ENCODE assay signal across 1 cellular context in genomic region chr2:96136123-96136720, GRCh38.
TF ChIP-seq lines count a peak whose summit lies in the region.

No MANE protein-coding gene starts in this region.

TF ChIP-seq in SK-N-SH, 30 proteins besides CTCF, POLR2A, EP300 and RAD21 (continued from another document):
- TF ChIP-seq EZH2phosphoT487 (IDR thresholded peaks at IDR 0.05; ENCODE audit: borderline replicate concordance, low read depth) = no peak
